ENCODE assay signal across 7 cellular contexts in the genomic region with DNA sequence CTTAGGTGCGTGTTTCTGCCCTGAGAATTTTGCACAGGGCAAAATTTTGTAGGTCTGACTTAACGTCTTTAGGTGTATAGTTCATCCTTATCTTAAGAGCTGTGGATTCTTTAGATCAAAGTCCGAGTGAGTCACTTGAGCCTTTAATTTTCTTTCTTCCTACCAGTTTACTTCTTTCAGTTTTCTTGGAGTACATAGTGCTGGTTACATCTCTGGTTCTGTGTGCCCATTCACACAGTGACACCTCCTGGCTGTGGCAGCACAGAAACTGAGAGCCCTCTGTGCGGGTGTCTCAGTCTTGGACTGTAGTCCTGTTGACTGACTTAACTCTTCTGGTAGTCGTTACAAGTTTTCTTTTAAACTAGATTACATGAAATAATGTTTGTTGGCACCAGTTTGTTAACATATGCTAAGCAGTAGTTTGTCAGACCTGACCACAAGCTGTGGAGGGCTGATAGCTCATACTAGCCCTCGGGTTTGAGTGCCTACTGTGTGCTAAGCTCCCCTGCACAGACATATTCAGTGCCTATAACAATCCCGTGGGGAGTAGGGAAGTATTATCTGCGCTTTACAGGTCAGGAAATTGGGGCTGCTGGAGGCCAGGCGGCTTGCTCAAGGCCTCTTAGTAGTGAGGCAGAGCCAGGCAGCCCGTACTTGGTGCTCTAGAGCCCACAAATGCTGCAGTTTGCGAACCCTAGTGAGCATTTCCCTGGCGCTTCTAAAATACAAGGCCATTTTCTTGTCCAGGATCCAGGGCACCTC. TPM values are rescaled to one million over a fixed set of nuclear protein-coding genes. Genes with fewer than 3 reads are reported as not detected.
DNase-seq lines count a peak whose midpoint lies in the region; ATAC-seq, FAIRE-seq and TF ChIP-seq lines count a peak whose summit lies in the region.

No MANE protein-coding gene starts in this region.

- no peaks in the 10 kb centered on the region for H3K27me3 ChIP-seq in duodenal mucosa (ENCODE audit: control insufficient read depth in 1 of 2, insufficient read depth in 2 of 2, low read length in 2 of 2)

- peak overlapping the region; percentile 65 to 74 for H3K9ac ChIP-seq in duodenal mucosa (ENCODE audit: low read depth in 1 of 2, low read length in 2 of 2)

- H3K36me3 ChIP-seq in duodenal mucosa (ENCODE audit: control insufficient read depth in 1 of 2, insufficient read depth in 2 of 2, low read length in 2 of 2) (peaks cover 0 to 4% of the 10 kb centered on the region in 2 donors), mucosa of descending colon (ENCODE audit: low read depth) (no peaks in the 10 kb centered on the region)

- intact Hi-C loops in activated B cell treated with CpG ODN at 0.5 μM for 24 hours (cut with micrococcal nuclease) (loop anchor here (2.0 to 10.0 kb wide), 3 partner anchors 38 to 342 kb away; a partner anchor contains a TSS), mucosa of descending colon (cut with DNase I, micrococcal nuclease) (loop anchor here in 1 of 2 donors (10.0 kb wide), 1 partner anchor 78 kb away; no protein-coding TSS in a partner anchor)

- H3K27me3 Mint-ChIP-seq in activated B cell treated with CpG ODN at 0.5 μM for 24 hours = no peaks in the 10 kb centered on the region

- H3K4me1 ChIP-seq in duodenal mucosa (ENCODE audit: control insufficient read depth in 1 of 2, insufficient read depth in 2 of 2, low read length in 2 of 2) (peaks cover 36 to 57% of the 10 kb centered on the region in 2 donors), mucosa of descending colon (ENCODE audit: low read depth) (peaks cover 40% of the 10 kb centered on the region)

- CTCF ChIA-PET in activated B cell treated with CpG ODN at 0.5 μM for 24 hours (lab: Charles Lee) = interaction anchor here (0.8 to 5.0 kb wide), 7 partner anchors 10 to 109 kb away, joined by 3 to 49 read pairs (median 4); a partner anchor contains a TSS

- H3K4me1 Mint-ChIP-seq in activated B cell treated with CpG ODN at 0.5 μM for 24 hours = peaks cover 70% of the 10 kb centered on the region

- no peak for DNase-seq in Jurkat, Clone E6-1 (ENCODE audit: low read depth, low spot score)
- DNase-seq in activated B cell treated with CpG ODN at 0.5 μM for 24 hours (no peak), mucosa of descending colon (peak; percentile 70 to 72 (median 71)), superior temporal gyrus (ENCODE audit: extremely low spot score) (peak; percentile 72), H54 (ENCODE audit: insufficient read length, low spot score) (no peak)

- TF ChIP-seq CTCF in GM12874 (IDR thresholded peaks at IDR 0.05; ENCODE audit: insufficient read depth, low read depth, low read length) (peak; percentile 33), activated B cell treated with CpG ODN at 0.5 μM for 24 hours (IDR thresholded peaks at IDR 0.05) (no peak), mucosa of descending colon (IDR thresholded peaks at IDR 0.05) (no peak)

- H3K9me3 ChIP-seq in duodenal mucosa (ENCODE audit: control insufficient read depth in 1 of 2, low read length in 2 of 2) (no peaks in the 10 kb centered on the region), mucosa of descending colon (no peaks in the 10 kb centered on the region)

- H3K27ac Mint-ChIP-seq in activated B cell treated with CpG ODN at 0.5 μM for 24 hours = peak overlapping the region; percentile 89

- peak overlapping the region; percentile 76 for H3K27ac ChIP-seq in duodenal mucosa (ENCODE audit: low read depth, low read length)

- ATAC-seq in activated B cell treated with CpG ODN at 0.5 μM for 24 hours (ENCODE audit: low read depth) = peak; percentile 15
- peak; percentile 66 for ATAC-seq in mucosa of descending colon

- no peak for TF ChIP-seq POLR2A in H54 (IDR thresholded peaks at IDR 0.05; ENCODE audit: low read depth, low read length)

- peak overlapping the region; percentile 97 for H3K4me3 Mint-ChIP-seq in activated B cell treated with CpG ODN at 0.5 μM for 24 hours

- POLR2A ChIA-PET in activated B cell treated with CpG ODN at 0.5 μM for 24 hours (lab: Charles Lee) = interaction anchor here (0.7 to 2.8 kb wide), 11 partner anchors 11 to 83 kb away, joined by 3 to 18 read pairs (median 7); no protein-coding TSS in a partner anchor

- H3K36me3 Mint-ChIP-seq in activated B cell treated with CpG ODN at 0.5 μM for 24 hours (ENCODE audit: low read depth) = peaks cover 12% of the 10 kb centered on the region

- H3K9me3 Mint-ChIP-seq in activated B cell treated with CpG ODN at 0.5 μM for 24 hours = no peaks in the 10 kb centered on the region

- H3K4me3 ChIP-seq in Jurkat, Clone E6-1 (ENCODE audit: low read length) = peak overlapping the region; percentile 57
- peak overlapping the region; percentile 72 to 82 for H3K4me3 ChIP-seq in duodenal mucosa (ENCODE audit: low read depth in 1 of 2, low read length in 2 of 2)
- H3K4me3 ChIP-seq in mucosa of descending colon = peak overlapping the region; percentile 70

- FAIRE-seq in H54 (lab: Jason Lieb, UNC) = no peak

RNA-seq across cellular contexts. Expression of a gene that starts 1.6 kb away (rescaled TPM):
- polyA plus RNA-seq in Jurkat, Clone E6-1 (2012; ENCODE audit: insufficient read depth, insufficient read length) = 44.0 TPM
- 116 and 126 TPM in 2 replicates for total RNA-seq in activated B cell treated with CpG ODN at 0.5 μM for 24 hours
- total RNA-seq in mucosa of descending colon = 100 to 1,000 TPM in 2 of 3 donors, 10 to 100 TPM in 1; 89.3 to 117 (median 107) TPM

Comparison
In these comparisons a context has a peak if more than half of its experiments do, and no peak if none do; other contexts are left out.
1. DNase-seq: peak in mucosa of descending colon (3 of 3) and superior temporal gyrus (single experiment); none in Jurkat, Clone E6-1 (single experiment), activated B cell treated with CpG ODN at 0.5 μM for 24 hours (single experiment) and H54 (single experiment).
2. Peak in every context shown above with its lines, with median percentiles within 50 percentile points of each other: H3K4me3 ChIP-seq.